Comparison of ENCODE assay signal across 14 cellular contexts in genomic region chr1:45337630-45338320, GRCh38. TPM values are rescaled to one million over a fixed set of nuclear protein-coding genes. Genes with fewer than 3 reads are reported as not detected.
DNase-seq lines count a peak whose midpoint lies in the region; ATAC-seq and TF ChIP-seq lines count a peak whose summit lies in the region.
"Had no signal": no experiment of that assay in that cellular context is flagged by ENCODE, and none has a peak within 500 bp of the region (broad histone marks: within the 10 kb centered on the region; RNA-seq: fewer than 3 reads in every experiment).

No MANE protein-coding gene starts in this region.

- intact Hi-C loops in PC-3 (cut with micrococcal nuclease) = no loop called here

- H3K9me3 Mint-ChIP-seq in activated T-cell treated with anti-CD3 and anti-CD28 coated beads, Interleukin-2, amount 50 U/mL, for 72 hours = peaks cover 0 to 2% of the 10 kb centered on the region in 2 donors
- no peaks in the 10 kb centered on the region for H3K9me3 Mint-ChIP-seq in endothelial cell (ENCODE audit: unreplicated experiment)
- H3K9me3 Mint-ChIP-seq in stimulated activated effector memory CD8-positive, alpha-beta T cell treated with anti-CD3 and anti-CD28 coated beads, Interleukin-12 subunit alpha, Interleukin-12 subunit beta, amount 100 ng/mL, for 72 hours = no peaks in the 10 kb centered on the region

- H3K27me3 Mint-ChIP-seq in activated T-cell treated with anti-CD3 and anti-CD28 coated beads, Interleukin-2, amount 50 U/mL, for 72 hours (ENCODE audit: low read depth) = no peaks in the 10 kb centered on the region
- peaks cover 7% of the 10 kb centered on the region for H3K27me3 Mint-ChIP-seq in endothelial cell (ENCODE audit: unreplicated experiment)

- peaks cover 51% of the 10 kb centered on the region for H3K4me1 Mint-ChIP-seq in activated T-cell treated with anti-CD3 and anti-CD28 coated beads, Interleukin-2, amount 50 U/mL, for 72 hours (ENCODE audit: low read depth)
- peaks cover 66% of the 10 kb centered on the region for H3K4me1 Mint-ChIP-seq in endothelial cell (ENCODE audit: unreplicated experiment)
- peaks cover 69% of the 10 kb centered on the region for H3K4me1 Mint-ChIP-seq in stimulated activated effector memory CD8-positive, alpha-beta T cell treated with anti-CD3 and anti-CD28 coated beads, Interleukin-12 subunit alpha, Interleukin-12 subunit beta, amount 100 ng/mL, for 72 hours

- no peak overlapping the region for H3K4me3 ChIP-seq in PC-3 (ENCODE audit: low read length)
- H3K4me3 ChIP-seq: thyroid gland had no signal

- peak overlapping the region; percentile 70 for H3K27ac Mint-ChIP-seq in activated T-cell treated with anti-CD3 and anti-CD28 coated beads, Interleukin-2, amount 50 U/mL, for 72 hours
- H3K27ac Mint-ChIP-seq in endothelial cell (ENCODE audit: unreplicated experiment) = peak overlapping the region; percentile 86
- H3K27ac Mint-ChIP-seq in stimulated activated effector memory CD8-positive, alpha-beta T cell treated with anti-CD3 and anti-CD28 coated beads, Interleukin-12 subunit alpha, Interleukin-12 subunit beta, amount 100 ng/mL, for 72 hours = peak overlapping the region; percentile 99

- no TSS peak for BruUV-seq in PC-3 (replicated peaks; lab: Mats Ljungman, UMichigan)

- H4K20me1 ChIP-seq in PC-3 (ENCODE audit: low read length) = no peaks in the 10 kb centered on the region

- H3K9me2 ChIP-seq in PC-3 (replicated peaks; ENCODE audit: low read length) = no peaks in the 10 kb centered on the region

- H3K9ac ChIP-seq in PC-3 (ENCODE audit: low read length) = no peak overlapping the region
- H3K9ac ChIP-seq: parathyroid adenoma had no signal

- peaks cover 12% of the 10 kb centered on the region for H3K36me3 ChIP-seq in PC-3 (ENCODE audit: low read depth, low read length)

- CTCF ChIA-PET in PC-3 (lab: Charles Lee) = no interaction called here

- no peak for DNase-seq in activated T-cell treated with anti-CD3 and anti-CD28 coated beads, Interleukin-2, amount 50 U/mL, for 72 hours
- DNase-seq in activated T-cell treated with anti-CD3 and anti-CD28 coated beads for 4 hours (no peak), PC-3 (peak; percentile 57), endothelial cell (ENCODE audit: low spot score) (no peak), DMS153 (lab: John Stamatoyannopoulos, UW) (no peak)
- DNase-seq in stimulated activated effector memory CD8-positive, alpha-beta T cell treated with anti-CD3 and anti-CD28 coated beads, Interleukin-12 subunit alpha, Interleukin-12 subunit beta, amount 100 ng/mL, for 72 hours (ENCODE audit: low spot score in 2 of 2) = no peak
- DNase-seq: anterior cingulate cortex; NCI-H1930; NCI-H524; stimulated activated CD4-positive, alpha-beta T cell treated with anti-CD3 and anti-CD28 coated beads, Interleukin-15, amount 100 ng/mL, for 24 hours; thyroid gland had no signal

- TF ChIP-seq CTCF in PC-3 (conservative IDR thresholded peaks at IDR 0.05; ENCODE audit: low read depth, low read length) (no peak), endothelial cell (IDR thresholded peaks at IDR 0.05; ENCODE audit: unreplicated experiment) (no peak)

- H3K36me3 Mint-ChIP-seq in activated T-cell treated with anti-CD3 and anti-CD28 coated beads, Interleukin-2, amount 50 U/mL, for 72 hours (ENCODE audit: insufficient read depth in 2 of 2) = peaks cover 21 to 22% of the 10 kb centered on the region in 2 donors
- H3K36me3 Mint-ChIP-seq in endothelial cell (ENCODE audit: low read depth, unreplicated experiment) = peaks cover 6% of the 10 kb centered on the region
- H3K36me3 Mint-ChIP-seq in stimulated activated effector memory CD8-positive, alpha-beta T cell treated with anti-CD3 and anti-CD28 coated beads, Interleukin-12 subunit alpha, Interleukin-12 subunit beta, amount 100 ng/mL, for 72 hours = peaks cover 58% of the 10 kb centered on the region

- H3K27ac ChIP-seq in PC-3 (ENCODE audit: low read length) = no peak overlapping the region
- H3K27ac ChIP-seq: parathyroid adenoma, thyroid gland had no signal

- H3K4me1 ChIP-seq in PC-3 (ENCODE audit: insufficient read depth, low read length) = peaks cover 52% of the 10 kb centered on the region

- POLR2A ChIA-PET in PC-3 (lab: Charles Lee; ENCODE audit: unreplicated experiment) = interaction anchor here (0.6 kb wide), 1 partner anchor 213 kb away, joined by 14 read pairs; no protein-coding TSS in a partner anchor

- H3K4me2 ChIP-seq in PC-3 (ENCODE audit: low read length) = no peak overlapping the region

- peaks cover 40% of the 10 kb centered on the region for H3K79me2 ChIP-seq in PC-3 (ENCODE audit: low read length)

- no peaks in the 10 kb centered on the region for H3K9me3 ChIP-seq in PC-3 (ENCODE audit: low read length)
- H3K9me3 ChIP-seq: thyroid gland had no signal

- H3F3A ChIP-seq in PC-3 (ENCODE audit: low read length, unreplicated experiment) = no peaks in the 10 kb centered on the region

- H3K27me3 ChIP-seq in PC-3 (ENCODE audit: low read length) = no peaks in the 10 kb centered on the region
- H3K27me3 ChIP-seq: thyroid gland had no signal

- ATAC-seq in activated T-cell treated with anti-CD3 and anti-CD28 coated beads, Interleukin-2, amount 50 U/mL, for 72 hours (replicated peaks in 1 of 2) = no peak
- ATAC-seq in PC-3 = no peak
- ATAC-seq in stimulated activated effector memory CD8-positive, alpha-beta T cell treated with anti-CD3 and anti-CD28 coated beads, Interleukin-12 subunit alpha, Interleukin-12 subunit beta, amount 100 ng/mL, for 72 hours = no peak
- no peak for ATAC-seq in activated CD4-positive, CD25-positive, alpha-beta regulatory T cell treated with anti-CD3 and anti-CD28 coated beads, Interleukin-2, amount 50 U/mL, for 24 hours
- ATAC-seq in GM18861 (IDR thresholded peaks at IDR 0.05; ENCODE audit: unreplicated experiment) = no peak

- no peak overlapping the region for H2AFZ ChIP-seq in PC-3 (ENCODE audit: low read length)
- H2AFZ ChIP-seq: parathyroid adenoma had no signal

- peak overlapping the region in 1 of 2 donors; percentile 91 for H3K4me3 Mint-ChIP-seq in activated T-cell treated with anti-CD3 and anti-CD28 coated beads, Interleukin-2, amount 50 U/mL, for 72 hours
- peak overlapping the region; percentile 65 for H3K4me3 Mint-ChIP-seq in endothelial cell (ENCODE audit: unreplicated experiment)
- H3K4me3 Mint-ChIP-seq in stimulated activated effector memory CD8-positive, alpha-beta T cell treated with anti-CD3 and anti-CD28 coated beads, Interleukin-12 subunit alpha, Interleukin-12 subunit beta, amount 100 ng/mL, for 72 hours = peak overlapping the region; percentile 99

RNA-seq across cellular contexts. Expression of gene TOE1, which starts 2.2 kb away (rescaled TPM):
- 10 to 100 TPM; 23.9 to 34.4 TPM for total RNA-seq in activated T-cell treated with anti-CD3 and anti-CD28 coated beads, Interleukin-2, amount 50 U/mL, for 72 hours
- 18.2 and 19.5 TPM in 2 replicates for total RNA-seq in PC-3 (2014; rRNA removed)
- total RNA-seq in endothelial cell (ENCODE audit: unreplicated experiment) = 9.7 TPM

RNA-seq across cellular contexts. Expression of gene MUTYH, which starts 2.5 kb away (rescaled TPM):
- total RNA-seq in activated T-cell treated with anti-CD3 and anti-CD28 coated beads, Interleukin-2, amount 50 U/mL, for 72 hours = 10 to 100 TPM; 51.9 to 67.9 TPM
- total RNA-seq in PC-3 (2014; rRNA removed) = 21.4 and 22.8 TPM in 2 replicates
- 31.5 TPM for total RNA-seq in endothelial cell (ENCODE audit: unreplicated experiment)

RNA-seq across cellular contexts. Expression of gene HPDL, which starts 11.1 kb away (rescaled TPM):
- 1 to 10 TPM; 4.5 to 5.9 TPM for total RNA-seq in activated T-cell treated with anti-CD3 and anti-CD28 coated beads, Interleukin-2, amount 50 U/mL, for 72 hours
- total RNA-seq in PC-3 (2014; rRNA removed) (not detected in 2 replicates), endothelial cell (ENCODE audit: unreplicated experiment) (2.5 TPM)
